2 cellular contexts compared by ENCODE assay signal in genomic region chr7:112207106-112207592, GRCh38.
TF ChIP-seq lines count a peak whose summit lies in the region.

No MANE protein-coding gene starts in this region.

TF ChIP-seq in IMR-90, 13 proteins besides CTCF, POLR2A, EP300 and RAD21:
- TF ChIP-seq RFX5 (IDR thresholded peaks at IDR 0.05; ENCODE audit: low read depth, low read length), result no peak
- TF ChIP-seq NFE2L2 (IDR thresholded peaks at IDR 0.05; ENCODE audit: low read depth, low read length), result no peak
- no peak for TF ChIP-seq MXI1 (IDR thresholded peaks at IDR 0.05; ENCODE audit: borderline replicate concordance, low read depth, low read length)
- TF ChIP-seq MAFK (IDR thresholded peaks at IDR 0.05; ENCODE audit: low read depth, low read length), result no peak
- TF ChIP-seq MAZ (IDR thresholded peaks at IDR 0.05; ENCODE audit: borderline replicate concordance, low read depth, low read length), result no peak
- TF ChIP-seq BHLHE40 (IDR thresholded peaks at IDR 0.05; ENCODE audit: low read depth, low read length), result no peak
- TF ChIP-seq CEBPB (IDR thresholded peaks at IDR 0.05; ENCODE audit: low read depth, low read length), result no peak
- TF ChIP-seq USF2 (IDR thresholded peaks at IDR 0.05; ENCODE audit: low read depth, low read length), result no peak
- TF ChIP-seq SMC3 (IDR thresholded peaks at IDR 0.05; ENCODE audit: low read depth, low read length), result no peak
TF ChIP-seq in IMR-90: peak in this region for 0.

TF ChIP-seq in HepG2, 621 proteins besides CTCF, POLR2A, EP300 and RAD21:
- TF ChIP-seq ZNF317 (CRISPR knock-in tag; IDR thresholded peaks at IDR 0.05) (0 out of 2 replicates have a peak, but pooled peaks have one; percentile 8), ZNF275 (CRISPR knock-in tag; IDR thresholded peaks at IDR 0.05; ENCODE audit: borderline replicate concordance) (peak; percentile 27; the same call in 1 of the 2 replicates), ZNF646 (CRISPR knock-in tag; IDR thresholded peaks at IDR 0.05) (peak; percentile 70), ZNF800 (CRISPR knock-in tag; IDR thresholded peaks at IDR 0.05) (0 out of 2 replicates have a peak, but pooled peaks have one; percentile 16), GABPA (IDR thresholded peaks at IDR 0.05; ENCODE audit: low read depth, low read length) (no peak), GABPA (CRISPR knock-in tag; IDR thresholded peaks at IDR 0.05; ENCODE audit: low read depth) (peak; percentile 71), DMTF1 (CRISPR knock-in tag; IDR thresholded peaks at IDR 0.05) (no peak), ZFP36 (IDR thresholded peaks at IDR 0.05; ENCODE audit: borderline replicate concordance, low read depth, low read length, partially characterized antibody) (no peak), SAP130 (CRISPR knock-in tag; IDR thresholded peaks at IDR 0.05; ENCODE audit: low read depth) (peak; percentile 19; the same call in 1 of the 2 replicates), SOX13 (IDR thresholded peaks at IDR 0.05) (no peak), SOX13 (CRISPR knock-in tag; conservative IDR thresholded peaks at IDR 0.05 in 1 of 2, IDR thresholded peaks at IDR 0.05 in 1 of 2) (0 out of 4 replicates have a peak, but pooled peaks of 1 of the 2 experiments have one; percentile 4), ASH2L (IDR thresholded peaks at IDR 0.05; ENCODE audit: insufficient read length, low read depth, low read length) (no peak), NR2C2 (CRISPR knock-in tag; IDR thresholded peaks at IDR 0.05; ENCODE audit: borderline replicate concordance) (peak; percentile 85), PRDM10 (CRISPR knock-in tag; IDR thresholded peaks at IDR 0.05; ENCODE audit: low read depth) (0 out of 2 replicates have a peak, but pooled peaks have one; percentile 27), MTA1 (CRISPR knock-in tag; IDR thresholded peaks at IDR 0.05; ENCODE audit: borderline replicate concordance) (0 out of 2 replicates have a peak, but pooled peaks have one; percentile 12), ZNF510 (CRISPR knock-in tag; IDR thresholded peaks at IDR 0.05; ENCODE audit: low read depth) (no peak)
